Comparison of ENCODE assay signal across 8 cellular contexts in the genomic region with DNA sequence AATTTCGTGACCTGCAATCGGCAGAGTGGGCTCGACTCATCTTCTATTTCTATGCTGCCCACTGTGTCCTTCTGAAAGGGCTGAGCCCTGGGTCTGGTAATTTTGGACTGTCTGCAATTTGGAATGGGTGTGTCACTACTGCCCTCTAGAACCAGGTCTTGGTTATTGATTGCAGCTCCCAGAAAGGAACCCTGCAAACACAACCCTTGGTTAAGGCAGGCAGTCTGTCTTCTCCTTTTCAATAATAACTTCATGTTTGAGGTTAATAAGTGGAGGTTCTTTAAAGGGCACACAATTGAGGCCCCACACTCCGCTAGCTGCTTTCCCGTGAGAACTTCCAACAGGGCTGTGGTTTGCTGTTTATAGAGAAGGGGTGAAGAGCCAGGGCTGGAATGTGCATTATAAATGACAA.
DNase-seq lines count a peak whose midpoint lies in the region; ATAC-seq and TF ChIP-seq lines count a peak whose summit lies in the region.

No MANE protein-coding gene starts in this region.

- BruUV-seq in A673 (replicated peaks; lab: Mats Ljungman, UMichigan), result no TSS peak

- no peak overlapping the region for H4K5ac ChIP-seq in mesendoderm (ENCODE audit: low read length)

- no CpG with 5 or more reads among the region's 5 CpGs for WGBS in mesendoderm (ENCODE audit: extremely low coverage, insufficient coverage, low lambda C conversion rate)

- H3K36me3 Mint-ChIP-seq in activated CD8-positive, alpha-beta T cell treated with anti-CD3 and anti-CD28 coated beads, Interleukin-2, amount 10 ng/mL, durations not matched to agents 7 days and 5 days (ENCODE audit: low read depth), result no peaks in the 10 kb centered on the region
- no peaks in the 10 kb centered on the region for H3K36me3 Mint-ChIP-seq in progenitor cell of endocrine pancreas (ENCODE audit: insufficient read depth)

- H3K23ac ChIP-seq in mesendoderm (ENCODE audit: low read length), result no peak overlapping the region

- DNase-seq in A673 (ENCODE audit: low spot score), result no peak
- DNase-seq in activated CD8-positive, alpha-beta T cell treated with anti-CD3 and anti-CD28 coated beads, Interleukin-2, amount 10 ng/mL, durations not matched to agents 7 days and 5 days, result no peak
- no peak for DNase-seq in mesendoderm
- DNase-seq in progenitor cell of endocrine pancreas (ENCODE audit: low spot score, unreplicated experiment), result no peak
- no peak for DNase-seq in stimulated activated naive CD4-positive, alpha-beta T cell treated with Interleukin-2 at 50 U/mL for 16 hours (lab: John Stamatoyannopoulos, UW)
- no peak for DNase-seq in 8988T

- H3K4me3 ChIP-seq in A673 (ENCODE audit: low read depth, low read length, poor library complexity, severe bottlenecking) (no peak overlapping the region), mesendoderm (ENCODE audit: low read length) (no peak overlapping the region)

- no peak overlapping the region for H2BK15ac ChIP-seq in mesendoderm (replicated peaks; ENCODE audit: low read depth)

- peaks cover 13% of the 10 kb centered on the region for H3K4me1 Mint-ChIP-seq in activated CD8-positive, alpha-beta T cell treated with anti-CD3 and anti-CD28 coated beads, Interleukin-2, amount 10 ng/mL, durations not matched to agents 7 days and 5 days (ENCODE audit: low read depth)
- H3K4me1 Mint-ChIP-seq in progenitor cell of endocrine pancreas (ENCODE audit: low read depth), result peaks cover 11% of the 10 kb centered on the region

- H3K79me1 ChIP-seq in mesendoderm (ENCODE audit: low read length), result no peaks in the 10 kb centered on the region

- H3K56ac ChIP-seq in mesendoderm (ENCODE audit: low read length), result peak overlapping the region; percentile 25

- no peaks in the 10 kb centered on the region for H3K27me3 ChIP-seq in A673 (replicated peaks; ENCODE audit: insufficient read depth, low read depth, low read length, poor library complexity)
- no peaks in the 10 kb centered on the region for H3K27me3 ChIP-seq in mesendoderm (ENCODE audit: insufficient read depth, low read length, poor library complexity)

- no peak overlapping the region for H2BK120ac ChIP-seq in mesendoderm (ENCODE audit: low read depth, low read length)

- H3K18ac ChIP-seq in mesendoderm (ENCODE audit: low read length), result no peak overlapping the region

- CTCF ChIA-PET in A673 (lab: Charles Lee), result no interaction called here
- CTCF ChIA-PET in activated CD8-positive, alpha-beta T cell treated with anti-CD3 and anti-CD28 coated beads, Interleukin-2, amount 10 ng/mL, durations not matched to agents 7 days and 5 days (lab: Charles Lee), result interaction anchor here (0.8 to 2.2 kb wide), 12 partner anchors 10 to 162 kb away, joined by 3 to 16 read pairs (median 4); partner anchors contain the start of gene LYST

- H3K9me3 ChIP-seq in A673 (ENCODE audit: low read depth, low read length, poor library complexity, severe bottlenecking), result no peaks in the 10 kb centered on the region

- H3K36me3 ChIP-seq in A673 (ENCODE audit: insufficient read depth, low read length, poor library complexity, severe bottlenecking) (no peaks in the 10 kb centered on the region), mesendoderm (ENCODE audit: control insufficient read depth, insufficient read depth, low read length) (no peaks in the 10 kb centered on the region)

- no peaks in the 10 kb centered on the region for H3K9me3 Mint-ChIP-seq in activated CD8-positive, alpha-beta T cell treated with anti-CD3 and anti-CD28 coated beads, Interleukin-2, amount 10 ng/mL, durations not matched to agents 7 days and 5 days (ENCODE audit: insufficient read depth)
- H3K9me3 Mint-ChIP-seq in progenitor cell of endocrine pancreas (ENCODE audit: low read depth), result peaks cover 3% of the 10 kb centered on the region

- POLR2A ChIA-PET in A673 (lab: Charles Lee; ENCODE audit: low non-redundant PET), result no interaction called here
- POLR2A ChIA-PET in activated CD8-positive, alpha-beta T cell treated with anti-CD3 and anti-CD28 coated beads, Interleukin-2, amount 10 ng/mL, durations not matched to agents 7 days and 5 days (lab: Charles Lee), result interaction anchor here (1.0 kb wide), 1 partner anchor 79 kb away, joined by 3 read pairs; no protein-coding TSS in a partner anchor

- H3K27ac Mint-ChIP-seq in activated CD8-positive, alpha-beta T cell treated with anti-CD3 and anti-CD28 coated beads, Interleukin-2, amount 10 ng/mL, durations not matched to agents 7 days and 5 days, result no peak overlapping the region
- H3K27ac Mint-ChIP-seq in progenitor cell of endocrine pancreas, result no peak overlapping the region

- no peak overlapping the region for H3K27ac ChIP-seq in A673 (ENCODE audit: low read depth, low read length, poor library complexity, severe bottlenecking)
- H3K27ac ChIP-seq in mesendoderm (ENCODE audit: low read depth, low read length), result no peak overlapping the region

- no peak overlapping the region for H3K4me2 ChIP-seq in mesendoderm (ENCODE audit: low read length)

- H3K9ac ChIP-seq in mesendoderm (ENCODE audit: low read length), result no peak overlapping the region

- H3K4me1 ChIP-seq in A673 (ENCODE audit: insufficient read depth, low read length, poor library complexity, severe bottlenecking), result no peaks in the 10 kb centered on the region
- H3K4me1 ChIP-seq in mesendoderm (ENCODE audit: control insufficient read depth, low read depth, low read length), result peaks cover 8% of the 10 kb centered on the region

- H3K4me3 Mint-ChIP-seq in activated CD8-positive, alpha-beta T cell treated with anti-CD3 and anti-CD28 coated beads, Interleukin-2, amount 10 ng/mL, durations not matched to agents 7 days and 5 days, result no peak overlapping the region
- no peak overlapping the region for H3K4me3 Mint-ChIP-seq in progenitor cell of endocrine pancreas (ENCODE audit: low read depth)

- H4K8ac ChIP-seq in mesendoderm (ENCODE audit: low read depth, low read length), result no peak overlapping the region

- no peak overlapping the region for H3K4ac ChIP-seq in mesendoderm (ENCODE audit: low read depth, low read length)

- TF ChIP-seq CTCF in A673 (conservative IDR thresholded peaks at IDR 0.05; ENCODE audit: low read depth, low read length) (0 out of 2 replicates have a peak, but pooled peaks have one; percentile 12), progenitor cell of endocrine pancreas (IDR thresholded peaks at IDR 0.05; ENCODE audit: unreplicated experiment) (no peak)

- ATAC-seq in GM18909 (IDR thresholded peaks at IDR 0.05; ENCODE audit: poor library complexity, unreplicated experiment), result peak; percentile 58
- ATAC-seq in HG03442 (IDR thresholded peaks at IDR 0.05; ENCODE audit: unreplicated experiment), result peak; percentile 65
- peak; percentile 46 for ATAC-seq in activated CD8-positive, alpha-beta T cell treated with anti-CD3 and anti-CD28 coated beads, Interleukin-2, amount 10 ng/mL, durations not matched to agents 7 days and 5 days

- H3K79me2 ChIP-seq in mesendoderm (ENCODE audit: control insufficient read depth, insufficient read depth, low read length), result no peaks in the 10 kb centered on the region

- intact Hi-C loops in A673 (cut with micrococcal nuclease; ENCODE audit: unreplicated experiment), result no loop called here

- no peak overlapping the region for H2BK5ac ChIP-seq in mesendoderm (ENCODE audit: low read length)

- no peak overlapping the region for H2AK5ac ChIP-seq in mesendoderm (ENCODE audit: low read length)

- H3K27me3 Mint-ChIP-seq in activated CD8-positive, alpha-beta T cell treated with anti-CD3 and anti-CD28 coated beads, Interleukin-2, amount 10 ng/mL, durations not matched to agents 7 days and 5 days (ENCODE audit: low read depth), result no peaks in the 10 kb centered on the region
- H3K27me3 Mint-ChIP-seq in progenitor cell of endocrine pancreas, result peaks cover 3% of the 10 kb centered on the region
